In the genomic region with DNA sequence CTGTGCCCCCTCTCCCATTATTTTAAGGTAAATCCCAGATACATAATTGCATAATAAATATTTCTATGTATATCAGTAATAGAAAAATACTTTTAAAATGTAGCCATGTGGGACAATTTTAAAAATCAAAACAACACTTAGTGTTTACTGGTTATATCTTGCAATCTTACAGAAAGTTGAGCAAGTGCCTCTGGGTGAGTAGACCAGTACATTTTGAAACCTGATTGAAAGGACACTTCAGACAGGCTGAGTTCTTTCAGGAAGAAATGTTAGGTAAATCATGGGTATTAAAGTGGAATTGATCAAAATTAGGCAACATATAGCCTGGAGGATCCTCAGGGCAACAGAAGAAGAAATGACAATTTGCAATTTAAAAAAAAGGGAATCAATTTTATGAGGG, we compare ENCODE assay signal across 31 cellular contexts. TPM values are rescaled to one million over a fixed set of nuclear protein-coding genes. Genes with fewer than 3 reads are reported as not detected.
"Had no signal": no experiment of that assay in that cellular context is flagged by ENCODE, and none has a peak within 500 bp of the region (broad histone marks: within the 10 kb centered on the region; RNA-seq: fewer than 3 reads in every experiment).

No MANE protein-coding gene starts in this region.

- H3K4me1 ChIP-seq: colonic mucosa had no signal

- H3K27me3 ChIP-seq: body of pancreas, colonic mucosa had no signal

- ATAC-seq: activated CD4-positive, alpha-beta T cell treated with anti-CD3 and anti-CD28 coated beads for 36 hours; activated CD8-positive, alpha-beta memory T cell treated with anti-CD3 and anti-CD28 coated beads, Interleukin-2, amount 10 ng/mL, durations not matched to agents 7 days and 5 days; activated CD8-positive, alpha-beta T cell treated with anti-CD3 and anti-CD28 coated beads, Interleukin-2, amount 10 ng/mL, durations not matched to agents 7 days and 5 days; activated naive CD4-positive, alpha-beta T cell treated with anti-CD3 and anti-CD28 coated beads, Interleukin-2, amount 50 U/mL, for 72 hours; body of pancreas had no signal

- DNase-seq: activated CD4-positive, alpha-beta memory T cell treated with anti-CD3 and anti-CD28 coated beads for 36 hours; activated CD4-positive, alpha-beta T cell treated with anti-CD3 and anti-CD28 coated beads for 36 hours; activated CD4-positive, alpha-beta T cell treated with anti-CD3 and anti-CD28 coated beads, Interleukin-2, amount 10 ng/mL, durations not matched to agents 24 days and 14 days; activated CD4-positive, CD25-positive, alpha-beta regulatory T cell; activated CD4-positive, CD25-positive, alpha-beta regulatory T cell treated with anti-CD3 and anti-CD28 coated beads, Interleukin-2, amount 50 U/mL, for 72 hours; activated CD8-positive, alpha-beta memory T cell treated with anti-CD3 and anti-CD28 coated beads, Interleukin-2, amount 10 ng/mL, durations not matched to agents 7 days and 5 days; activated CD8-positive, alpha-beta memory T cell treated with anti-CD3 and anti-CD28 coated beads, Interleukin-2, amount 50 U/mL, for 4 hours; activated CD8-positive, alpha-beta T cell treated with anti-CD3 and anti-CD28 coated beads, Interleukin-2, amount 10 ng/mL, durations not matched to agents 7 days and 5 days; activated effector memory CD4-positive, alpha-beta T cell treated with anti-CD3 and anti-CD28 coated beads, Interleukin-2, amount 50 U/mL, for 16 hours; activated naive CD4-positive, alpha-beta T cell treated with anti-CD3 and anti-CD28 coated beads, Interleukin-2, amount 10 ng/mL, durations not matched to agents 7 days and 5 days; activated naive CD8-positive, alpha-beta T cell treated with anti-CD3 and anti-CD28 coated beads, Interleukin-2, amount 10 ng/mL, durations not matched to agents 7 days and 5 days; activated T-cell treated with anti-CD3 and anti-CD28 coated beads, Interleukin-2, amount 50 U/mL, for 1 hour; activated T-cell treated with anti-CD3 and anti-CD28 coated beads, Interleukin-2, amount 50 U/mL, for 48 hours; amygdala; aorta; body of pancreas; central memory CD4-positive, alpha-beta T cell; cerebellar nuclear complex; colonic mucosa; effector memory CD4-positive, alpha-beta T cell; endodermal cell; foreskin fibroblast; head of caudate nucleus; T-helper 2 cell had no signal

- H3K9me3 ChIP-seq: body of pancreas, colonic mucosa had no signal

- H3K27ac ChIP-seq: body of pancreas, cardiac muscle cell, colonic mucosa had no signal

- H3K4me3 ChIP-seq: body of pancreas, cardiac muscle cell, colonic mucosa had no signal

- H3K36me3 ChIP-seq: cardiac muscle cell, colonic mucosa had no signal

RNA-seq across cellular contexts. Expression of gene SLC38A4, which starts 7.1 kb away (rescaled TPM):
- total RNA-seq: activated CD4-positive, alpha-beta memory T cell treated with anti-CD3 and anti-CD28 coated beads for 36 hours; activated CD4-positive, alpha-beta T cell treated with anti-CD3 and anti-CD28 coated beads for 36 hours; activated CD4-positive, alpha-beta T cell treated with anti-CD3 and anti-CD28 coated beads, Interleukin-2, amount 10 ng/mL, durations not matched to agents 24 days and 14 days; activated CD8-positive, alpha-beta memory T cell treated with anti-CD3 and anti-CD28 coated beads for 36 hours; activated CD8-positive, alpha-beta memory T cell treated with anti-CD3 and anti-CD28 coated beads, Interleukin-2, amount 10 ng/mL, durations not matched to agents 7 days and 5 days; activated CD8-positive, alpha-beta T cell treated with anti-CD3 and anti-CD28 coated beads, Interleukin-2, amount 10 ng/mL, durations not matched to agents 7 days and 5 days; activated naive CD4-positive, alpha-beta T cell treated with anti-CD3 and anti-CD28 coated beads, Interleukin-2, amount 50 U/mL, for 72 hours; activated naive CD8-positive, alpha-beta T cell treated with anti-CD3 and anti-CD28 coated beads, Interleukin-2, amount 10 ng/mL, durations not matched to agents 7 days and 5 days; activated T-helper 1 cell treated with anti-CD3 and anti-CD28 coated beads, Interleukin-12 subunit alpha, Interleukin-12 subunit beta, Interleukin-2, Interleukin-4 antibody, amounts not matched to agents 30 ng/mL and 10 ng/mL and 1 ng/mL, durations not matched to agents 14 hours and 24 hours and 36 hours; activated T-helper 2 cell treated with anti-CD3 and anti-CD28 coated beads, Interferon-gamma antibody, Interleukin-2, Interleukin-4, amounts not matched to agents 10 μg/mL and 5 μg/mL and 100 μg/mL, durations not matched to agents 14 hours and 24 hours and 36 hours; epithelial cell of proximal tubule; T-helper 1 cell treated with Interleukin-12 subunit alpha and Interleukin-12 subunit beta and Interleukin-4 antibody, amounts not matched to agents 30 ng/mL and 1 ng/mL, for 36 hours had no signal
